ENCODE assay signal across 1 cellular context in genomic region chr18:70433001-70433400, GRCh38.
TF ChIP-seq lines count a peak whose summit lies in the region.

No MANE protein-coding gene starts in this region.

TF ChIP-seq in HepG2, 621 proteins besides CTCF, POLR2A, EP300 and RAD21 (continued from another document):
- TF ChIP-seq ZBTB4 (CRISPR knock-in tag; IDR thresholded peaks at IDR 0.05; ENCODE audit: borderline replicate concordance) (no peak), ZNF713 (CRISPR knock-in tag; IDR thresholded peaks at IDR 0.05) (no peak), BRF2 (CRISPR knock-in tag; IDR thresholded peaks at IDR 0.05) (0 out of 2 replicates have a peak, but pooled peaks have one; percentile 4), IRF2 (CRISPR knock-in tag; IDR thresholded peaks at IDR 0.05) (no peak), CEBPZ (IDR thresholded peaks at IDR 0.05; ENCODE audit: low read length) (no peak), HNF4A (CRISPR knock-in tag; IDR thresholded peaks at IDR 0.05) (peak; percentile 28; the same call in 1 of the 2 replicates), ZNF335 (CRISPR knock-in tag; IDR thresholded peaks at IDR 0.05) (0 out of 2 replicates have a peak, but pooled peaks have one; percentile 7), HOXA3 (CRISPR knock-in tag; IDR thresholded peaks at IDR 0.05) (no peak), PAXIP1 (CRISPR knock-in tag; conservative IDR thresholded peaks at IDR 0.05) (0 out of 2 replicates have a peak, but pooled peaks have one; percentile 2), ZMYM4 (CRISPR knock-in tag; IDR thresholded peaks at IDR 0.05) (0 out of 2 replicates have a peak, but pooled peaks have one; percentile 21), RARA (CRISPR knock-in tag; IDR thresholded peaks at IDR 0.05) (peak; percentile 44), DNMT3B (CRISPR knock-in tag; conservative IDR thresholded peaks at IDR 0.05) (no peak), TEAD3 (CRISPR knock-in tag; optimal IDR thresholded peaks at IDR 0.05; ENCODE audit: borderline replicate concordance) (peak; percentile 22), ZNF773 (CRISPR knock-in tag; IDR thresholded peaks at IDR 0.05; ENCODE audit: borderline replicate concordance) (no peak), ZNF724P (CRISPR knock-in tag; IDR thresholded peaks at IDR 0.05; ENCODE audit: borderline replicate concordance) (no peak), ZNF382 (CRISPR knock-in tag; IDR thresholded peaks at IDR 0.05; ENCODE audit: borderline replicate concordance) (no peak), FOXP4 (CRISPR knock-in tag; IDR thresholded peaks at IDR 0.05) (no peak), TARDBP (CRISPR knock-in tag; IDR thresholded peaks at IDR 0.05) (0 out of 2 replicates have a peak, but pooled peaks have one; percentile 17), STAG1 (CRISPR knock-in tag; IDR thresholded peaks at IDR 0.05) (no peak)
TF ChIP-seq in HepG2: peak in this region for 9.
